In genomic region chr19:46466536-46467199, GRCh38 we compare ENCODE assay signal across 1 cellular context.
A peak's percentile ranks its signal among the peaks of the same experiment; 100 is the strongest.
TF ChIP-seq lines count a peak whose summit lies in the region.

No MANE protein-coding gene starts in this region.

TF ChIP-seq in SK-N-SH, 30 proteins besides CTCF, POLR2A, EP300 and RAD21 (continued from another document):
- TF ChIP-seq, protein P1, sequence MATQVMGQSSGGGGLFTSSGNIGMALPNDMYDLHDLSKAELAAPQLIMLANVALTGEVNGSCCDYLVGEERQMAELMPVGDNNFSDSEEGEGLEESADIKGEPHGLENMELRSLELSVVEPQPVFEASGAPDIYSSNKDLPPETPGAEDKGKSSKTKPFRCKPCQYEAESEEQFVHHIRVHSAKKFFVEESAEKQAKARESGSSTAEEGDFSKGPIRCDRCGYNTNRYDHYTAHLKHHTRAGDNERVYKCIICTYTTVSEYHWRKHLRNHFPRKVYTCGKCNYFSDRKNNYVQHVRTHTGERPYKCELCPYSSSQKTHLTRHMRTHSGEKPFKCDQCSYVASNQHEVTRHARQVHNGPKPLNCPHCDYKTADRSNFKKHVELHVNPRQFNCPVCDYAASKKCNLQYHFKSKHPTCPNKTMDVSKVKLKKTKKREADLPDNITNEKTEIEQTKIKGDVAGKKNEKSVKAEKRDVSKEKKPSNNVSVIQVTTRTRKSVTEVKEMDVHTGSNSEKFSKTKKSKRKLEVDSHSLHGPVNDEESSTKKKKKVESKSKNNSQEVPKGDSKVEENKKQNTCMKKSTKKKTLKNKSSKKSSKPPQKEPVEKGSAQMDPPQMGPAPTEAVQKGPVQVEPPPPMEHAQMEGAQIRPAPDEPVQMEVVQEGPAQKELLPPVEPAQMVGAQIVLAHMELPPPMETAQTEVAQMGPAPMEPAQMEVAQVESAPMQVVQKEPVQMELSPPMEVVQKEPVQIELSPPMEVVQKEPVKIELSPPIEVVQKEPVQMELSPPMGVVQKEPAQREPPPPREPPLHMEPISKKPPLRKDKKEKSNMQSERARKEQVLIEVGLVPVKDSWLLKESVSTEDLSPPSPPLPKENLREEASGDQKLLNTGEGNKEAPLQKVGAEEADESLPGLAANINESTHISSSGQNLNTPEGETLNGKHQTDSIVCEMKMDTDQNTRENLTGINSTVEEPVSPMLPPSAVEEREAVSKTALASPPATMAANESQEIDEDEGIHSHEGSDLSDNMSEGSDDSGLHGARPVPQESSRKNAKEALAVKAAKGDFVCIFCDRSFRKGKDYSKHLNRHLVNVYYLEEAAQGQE (IDR thresholded peaks at IDR 0.05; ENCODE audit: low read depth, low read length): peak; percentile 74; the same call in 1 of the 2 replicates
- TF ChIP-seq, protein P2, sequence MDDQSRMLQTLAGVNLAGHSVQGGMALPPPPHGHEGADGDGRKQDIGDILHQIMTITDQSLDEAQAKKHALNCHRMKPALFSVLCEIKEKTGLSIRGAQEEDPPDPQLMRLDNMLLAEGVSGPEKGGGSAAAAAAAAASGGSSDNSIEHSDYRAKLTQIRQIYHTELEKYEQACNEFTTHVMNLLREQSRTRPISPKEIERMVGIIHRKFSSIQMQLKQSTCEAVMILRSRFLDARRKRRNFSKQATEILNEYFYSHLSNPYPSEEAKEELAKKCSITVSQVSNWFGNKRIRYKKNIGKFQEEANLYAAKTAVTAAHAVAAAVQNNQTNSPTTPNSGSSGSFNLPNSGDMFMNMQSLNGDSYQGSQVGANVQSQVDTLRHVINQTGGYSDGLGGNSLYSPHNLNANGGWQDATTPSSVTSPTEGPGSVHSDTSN (IDR thresholded peaks at IDR 0.05): peak; percentile 64
- no peak for TF ChIP-seq IRF3 (IDR thresholded peaks at IDR 0.05; ENCODE audit: low read depth, low read length)
- TF ChIP-seq TCF12 (IDR thresholded peaks at IDR 0.05): peak; percentile 86
